ENCODE assay signal across 1 cellular context in genomic region chr10:50623299-50624153, GRCh38.
A peak's percentile ranks its signal among the peaks of the same experiment; 100 is the strongest.
TF ChIP-seq lines count a peak whose summit lies in the region.

Gene SGMS1 (minus strand): TSS chr10:50623956. CDS start chr10:50344114, 279,842 bp downstream.

TF ChIP-seq in HepG2, 621 proteins besides CTCF, POLR2A, EP300 and RAD21 (continued from another document and continues in another):
- TF ChIP-seq ZNF142 (CRISPR knock-in tag; IDR thresholded peaks at IDR 0.05) (no peak), PBX2 (CRISPR knock-in tag; IDR thresholded peaks at IDR 0.05) (no peak), NKX3-1 (CRISPR knock-in tag; IDR thresholded peaks at IDR 0.05) (no peak), ZNF646 (CRISPR knock-in tag; IDR thresholded peaks at IDR 0.05) (no peak), JARID2 (CRISPR knock-in tag; IDR thresholded peaks at IDR 0.05; ENCODE audit: insufficient replicate concordance) (no peak), ZNF124 (CRISPR knock-in tag; IDR thresholded peaks at IDR 0.05) (no peak), TGIF2 (CRISPR knock-in tag; IDR thresholded peaks at IDR 0.05) (no peak), ELF3 (CRISPR knock-in tag; IDR thresholded peaks at IDR 0.05) (0 out of 2 replicates have a peak, but pooled peaks have one; percentile 35), SMC3 (IDR thresholded peaks at IDR 0.05; ENCODE audit: low read length) (no peak), ZNF24 (IDR thresholded peaks at IDR 0.05) (no peak), ZBTB34 (CRISPR knock-in tag; IDR thresholded peaks at IDR 0.05) (no peak), AKAP8 (CRISPR knock-in tag; IDR thresholded peaks at IDR 0.05) (no peak), SOX13 (IDR thresholded peaks at IDR 0.05) (no peak), SOX13 (CRISPR knock-in tag; conservative IDR thresholded peaks at IDR 0.05 in 1 of 2, IDR thresholded peaks at IDR 0.05 in 1 of 2) (no peak), ZSCAN9 (CRISPR knock-in tag; IDR thresholded peaks at IDR 0.05; ENCODE audit: borderline replicate concordance) (no peak), NCOA5 (CRISPR knock-in tag; IDR thresholded peaks at IDR 0.05) (no peak), EED (CRISPR knock-in tag; IDR thresholded peaks at IDR 0.05) (0 out of 2 replicates have a peak, but pooled peaks have one; percentile 22), SAP130 (CRISPR knock-in tag; IDR thresholded peaks at IDR 0.05; ENCODE audit: low read depth) (peak; percentile 72), NFKB2 (CRISPR knock-in tag; IDR thresholded peaks at IDR 0.05; ENCODE audit: borderline replicate concordance) (no peak; the same call in 1 of the 2 replicates), E2F5 (CRISPR knock-in tag; conservative IDR thresholded peaks at IDR 0.05) (peak; percentile 50; the same call in 1 of the 2 replicates), ZNF577 (CRISPR knock-in tag; IDR thresholded peaks at IDR 0.05; ENCODE audit: borderline replicate concordance, low read depth) (no peak), ZNF773 (CRISPR knock-in tag; IDR thresholded peaks at IDR 0.05; ENCODE audit: borderline replicate concordance) (no peak; the same call in 1 of the 2 replicates), MAFF (IDR thresholded peaks at IDR 0.05; ENCODE audit: low read depth, low read length) (no peak), BHLHE40 (IDR thresholded peaks at IDR 0.05; ENCODE audit: low read length) (no peak; the same call in 1 of the 2 replicates), TIGD3 (CRISPR knock-in tag; IDR thresholded peaks at IDR 0.05; ENCODE audit: borderline replicate concordance) (no peak), MAX (IDR thresholded peaks at IDR 0.05) (peak; percentile 88), ZNF280B (CRISPR knock-in tag; IDR thresholded peaks at IDR 0.05; ENCODE audit: borderline replicate concordance) (no peak; the same call in 1 of the 2 replicates)
- TF ChIP-seq, protein P1, sequence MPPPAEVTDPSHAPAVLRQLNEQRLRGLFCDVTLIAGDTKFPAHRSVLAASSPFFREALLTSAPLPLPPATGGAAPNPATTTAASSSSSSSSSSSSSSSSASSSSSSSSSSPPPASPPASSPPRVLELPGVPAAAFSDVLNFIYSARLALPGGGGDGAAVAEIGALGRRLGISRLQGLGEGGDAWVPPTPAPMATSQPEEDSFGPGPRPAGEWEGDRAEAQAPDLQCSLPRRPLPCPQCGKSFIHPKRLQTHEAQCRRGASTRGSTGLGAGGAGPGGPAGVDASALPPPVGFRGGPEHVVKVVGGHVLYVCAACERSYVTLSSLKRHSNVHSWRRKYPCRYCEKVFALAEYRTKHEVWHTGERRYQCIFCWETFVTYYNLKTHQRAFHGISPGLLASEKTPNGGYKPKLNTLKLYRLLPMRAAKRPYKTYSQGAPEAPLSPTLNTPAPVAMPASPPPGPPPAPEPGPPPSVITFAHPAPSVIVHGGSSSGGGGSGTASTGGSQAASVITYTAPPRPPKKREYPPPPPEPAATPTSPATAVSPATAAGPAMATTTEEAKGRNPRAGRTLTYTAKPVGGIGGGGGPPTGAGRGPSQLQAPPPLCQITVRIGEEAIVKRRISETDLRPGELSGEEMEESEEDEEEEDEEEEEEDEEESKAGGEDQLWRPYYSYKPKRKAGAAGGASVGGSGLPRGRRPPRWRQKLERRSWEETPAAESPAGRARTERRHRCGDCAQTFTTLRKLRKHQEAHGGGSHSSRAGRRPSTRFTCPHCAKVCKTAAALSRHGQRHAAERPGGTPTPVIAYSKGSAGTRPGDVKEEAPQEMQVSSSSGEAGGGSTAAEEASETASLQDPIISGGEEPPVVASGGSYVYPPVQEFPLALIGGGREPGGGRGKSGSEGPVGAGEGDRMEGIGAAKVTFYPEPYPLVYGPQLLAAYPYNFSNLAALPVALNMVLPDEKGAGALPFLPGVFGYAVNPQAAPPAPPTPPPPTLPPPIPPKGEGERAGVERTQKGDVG (CRISPR knock-in tag; IDR thresholded peaks at IDR 0.05; ENCODE audit: borderline replicate concordance): no peak
- TF ChIP-seq, protein P2, sequence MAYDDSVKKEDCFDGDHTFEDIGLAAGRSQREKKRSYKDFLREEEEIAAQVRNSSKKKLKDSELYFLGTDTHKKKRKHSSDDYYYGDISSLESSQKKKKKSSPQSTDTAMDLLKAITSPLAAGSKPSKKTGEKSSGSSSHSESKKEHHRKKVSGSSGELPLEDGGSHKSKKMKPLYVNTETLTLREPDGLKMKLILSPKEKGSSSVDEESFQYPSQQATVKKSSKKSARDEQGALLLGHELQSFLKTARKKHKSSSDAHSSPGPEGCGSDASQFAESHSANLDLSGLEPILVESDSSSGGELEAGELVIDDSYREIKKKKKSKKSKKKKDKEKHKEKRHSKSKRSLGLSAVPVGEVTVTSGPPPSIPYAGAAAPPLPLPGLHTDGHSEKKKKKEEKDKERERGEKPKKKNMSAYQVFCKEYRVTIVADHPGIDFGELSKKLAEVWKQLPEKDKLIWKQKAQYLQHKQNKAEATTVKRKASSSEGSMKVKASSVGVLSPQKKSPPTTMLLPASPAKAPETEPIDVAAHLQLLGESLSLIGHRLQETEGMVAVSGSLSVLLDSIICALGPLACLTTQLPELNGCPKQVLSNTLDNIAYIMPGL (CRISPR knock-in tag; IDR thresholded peaks at IDR 0.05; ENCODE audit: borderline replicate concordance in 1 of 2, low read depth in 1 of 2): peak; percentile 69 to 74
